ENCODE assay signal across 22 cellular contexts in the genomic region with DNA sequence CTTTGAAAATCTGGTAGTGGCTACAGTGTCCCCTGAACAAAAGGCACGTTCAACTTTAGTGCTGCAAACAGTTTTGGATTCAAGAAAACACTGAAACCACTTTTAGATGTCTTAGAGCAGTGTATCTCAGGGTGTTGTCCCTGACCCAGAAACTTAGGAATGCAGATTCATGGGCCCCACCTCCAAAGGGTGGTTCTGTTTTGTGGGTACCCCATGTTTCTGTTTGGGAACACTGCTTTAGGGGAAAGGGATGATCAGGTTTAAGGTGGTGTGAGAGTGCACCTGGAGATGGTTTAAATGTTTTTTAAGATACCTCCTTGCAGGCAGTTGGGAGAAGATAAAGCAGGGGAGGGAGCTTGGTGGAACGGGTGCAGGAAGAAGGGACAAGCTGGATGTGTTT. TPM values are rescaled to one million over a fixed set of nuclear protein-coding genes. Genes with fewer than 3 reads are reported as not detected.
DNase-seq lines count a peak whose midpoint lies in the region; ATAC-seq, FAIRE-seq and TF ChIP-seq lines count a peak whose summit lies in the region.
"Had no signal": no experiment of that assay in that cellular context is flagged by ENCODE, and none has a peak within 500 bp of the region (broad histone marks: within the 10 kb centered on the region; RNA-seq: fewer than 3 reads in every experiment).

No MANE protein-coding gene starts in this region.

- peaks cover 29% of the 10 kb centered on the region for H3K4me1 ChIP-seq in CD4-positive, alpha-beta memory T cell (ENCODE audit: insufficient read depth, low read length)
- peaks cover 34 to 36% of the 10 kb centered on the region in 2 experiments for H3K4me1 ChIP-seq in neutrophil (ENCODE audit: control insufficient read depth in 1 of 2, insufficient read depth in 1 of 2, low read depth in 1 of 2, low read length in 1 of 2)
- H3K4me1 ChIP-seq: HAP-1, SJSA1 had no signal

- H3K36me3 Mint-ChIP-seq in activated CD4-positive, alpha-beta T cell treated with anti-CD3 and anti-CD28 coated beads, Interleukin-2, amount 10 ng/mL, durations not matched to agents 7 days and 5 days (ENCODE audit: low read depth), result peaks cover 67% of the 10 kb centered on the region
- H3K36me3 Mint-ChIP-seq in CD4-positive, alpha-beta memory T cell, result peaks cover 61 to 85% of the 10 kb centered on the region in 2 donors
- peaks cover 33% of the 10 kb centered on the region for H3K36me3 Mint-ChIP-seq in activated naive CD8-positive, alpha-beta T cell treated with anti-CD3 and anti-CD28 coated beads for 36 hours

- no peaks in the 10 kb centered on the region for H3K9me3 ChIP-seq in CD4-positive, alpha-beta memory T cell (ENCODE audit: control insufficient read depth in 1 of 2, low read length in 2 of 2)
- H3K9me3 ChIP-seq in neutrophil, result no peaks in the 10 kb centered on the region
- H3K9me3 ChIP-seq: BE2C, HAP-1, Peyer's patch, SJSA1 had no signal

- no peaks in the 10 kb centered on the region for H3K27me3 ChIP-seq in CD4-positive, alpha-beta memory T cell (ENCODE audit: insufficient read depth, low read length)
- H3K27me3 ChIP-seq in neutrophil, result no peaks in the 10 kb centered on the region
- H3K27me3 ChIP-seq: BE2C, Peyer's patch, SJSA1 had no signal

- no peak for FAIRE-seq in D721Med (lab: Jason Lieb, UNC)

- ATAC-seq in HG03039 (IDR thresholded peaks at IDR 0.05; ENCODE audit: unreplicated experiment), result no peak

- CTCF ChIA-PET in activated CD4-positive, alpha-beta T cell treated with anti-CD3 and anti-CD28 coated beads, Interleukin-2, amount 10 ng/mL, durations not matched to agents 7 days and 5 days (lab: Charles Lee), result no interaction called here
- CTCF ChIA-PET in CD4-positive, alpha-beta memory T cell (lab: Charles Lee; ENCODE audit: partially characterized antibody), result interaction anchor here (1.2 to 5.9 kb wide), 5 partner anchors 13 to 673 kb away, joined by 3 to 52 read pairs (median 4); no protein-coding TSS in a partner anchor

- H3K27ac Mint-ChIP-seq in activated CD4-positive, alpha-beta T cell treated with anti-CD3 and anti-CD28 coated beads, Interleukin-2, amount 10 ng/mL, durations not matched to agents 7 days and 5 days, result peak overlapping the region; percentile 33
- peak overlapping the region in 4 of 7 donors; percentile 35 to 81 (median 46) for H3K27ac Mint-ChIP-seq in CD4-positive, alpha-beta memory T cell
- H3K27ac Mint-ChIP-seq in activated naive CD8-positive, alpha-beta T cell treated with anti-CD3 and anti-CD28 coated beads for 36 hours, result peak overlapping the region; percentile 44
- H3K27ac Mint-ChIP-seq: CD4-positive, CD25-positive, alpha-beta regulatory T cell had no signal

- DNase-seq in activated CD4-positive, alpha-beta T cell treated with anti-CD3 and anti-CD28 coated beads, Interleukin-2, amount 10 ng/mL, durations not matched to agents 7 days and 5 days, result no peak
- no peak for DNase-seq in activated CD4-positive, alpha-beta T cell treated with anti-CD3 and anti-CD28 coated beads for 48 hours
- DNase-seq in CD4-positive, alpha-beta memory T cell, result no peak
- no peak for DNase-seq in activated naive CD8-positive, alpha-beta T cell treated with anti-CD3 and anti-CD28 coated beads for 36 hours
- DNase-seq in D721Med (ENCODE audit: insufficient read length, low spot score), result no peak
- no peak for DNase-seq in NCI-H1048 (lab: John Stamatoyannopoulos, UW)
- DNase-seq: 8988T; BE2C; CD4-positive, CD25-positive, alpha-beta regulatory T cell; DMS79; MV-4-11; NCI-H1417; NCI-H187; NCI-H2107; NCI-H510A; NCI-H748 treated with DMSO at 0.1 percent for 48 hours; NK-92 treated with Interleukin-12 subunit alpha and Interleukin-12 subunit beta, amount 100 ng/mL, for 24 hours; Peyer's patch had no signal

- H3K36me3 ChIP-seq in CD4-positive, alpha-beta memory T cell (ENCODE audit: insufficient read depth, low read length), result peaks cover 22% of the 10 kb centered on the region
- H3K36me3 ChIP-seq in neutrophil, result peaks cover 27% of the 10 kb centered on the region

- H3K27ac ChIP-seq in CD4-positive, alpha-beta memory T cell (ENCODE audit: low read depth, low read length), result no peak overlapping the region
- H3K27ac ChIP-seq in neutrophil, result peak overlapping the region; percentile 88
- H3K27ac ChIP-seq: Peyer's patch, SJSA1 had no signal

- no peak overlapping the region for H3K4me3 Mint-ChIP-seq in activated CD4-positive, alpha-beta T cell treated with anti-CD3 and anti-CD28 coated beads, Interleukin-2, amount 10 ng/mL, durations not matched to agents 7 days and 5 days
- H3K4me3 Mint-ChIP-seq in CD4-positive, alpha-beta memory T cell, result no peak overlapping the region
- no peak overlapping the region for H3K4me3 Mint-ChIP-seq in activated naive CD8-positive, alpha-beta T cell treated with anti-CD3 and anti-CD28 coated beads for 36 hours

- intact Hi-C loops in CD4-positive, alpha-beta memory T cell (cut with micrococcal nuclease), result no loop called here

- POLR2A ChIA-PET in activated CD4-positive, alpha-beta T cell treated with anti-CD3 and anti-CD28 coated beads, Interleukin-2, amount 10 ng/mL, durations not matched to agents 7 days and 5 days (lab: Charles Lee), result no interaction called here
- POLR2A ChIA-PET in CD4-positive, alpha-beta memory T cell (lab: Charles Lee; ENCODE audit: partially characterized antibody), result interaction anchor here (1.2 kb wide), 1 partner anchor 85 kb away, joined by 3 read pairs; no protein-coding TSS in a partner anchor

- TF ChIP-seq CTCF in neutrophil (IDR thresholded peaks at IDR 0.05), result no peak
- TF ChIP-seq CTCF in D721Med (IDR thresholded peaks at IDR 0.05; ENCODE audit: insufficient read depth, missing control alignments), result no peak

- no peak overlapping the region for H3K4me3 ChIP-seq in CD4-positive, alpha-beta memory T cell (ENCODE audit: low read length in 2 of 2)
- H3K4me3 ChIP-seq in neutrophil (ENCODE audit: low read depth in 1 of 2, low read length in 1 of 2), result no peak overlapping the region
- H3K4me3 ChIP-seq: HAP-1, Peyer's patch, SJSA1 had no signal

- no peaks in the 10 kb centered on the region for H3K9me3 Mint-ChIP-seq in activated CD4-positive, alpha-beta T cell treated with anti-CD3 and anti-CD28 coated beads, Interleukin-2, amount 10 ng/mL, durations not matched to agents 7 days and 5 days
- peaks cover 0 to 2% (median 0%) of the 10 kb centered on the region in 8 donors for H3K9me3 Mint-ChIP-seq in CD4-positive, alpha-beta memory T cell
- H3K9me3 Mint-ChIP-seq in activated naive CD8-positive, alpha-beta T cell treated with anti-CD3 and anti-CD28 coated beads for 36 hours, result no peaks in the 10 kb centered on the region

- H3K4me1 Mint-ChIP-seq in activated CD4-positive, alpha-beta T cell treated with anti-CD3 and anti-CD28 coated beads, Interleukin-2, amount 10 ng/mL, durations not matched to agents 7 days and 5 days, result peaks cover 34% of the 10 kb centered on the region
- peaks cover 28 to 42% (median 36%) of the 10 kb centered on the region in 4 donors for H3K4me1 Mint-ChIP-seq in CD4-positive, alpha-beta memory T cell
- H3K4me1 Mint-ChIP-seq in activated naive CD8-positive, alpha-beta T cell treated with anti-CD3 and anti-CD28 coated beads for 36 hours, result peaks cover 37% of the 10 kb centered on the region

- no peaks in the 10 kb centered on the region for H3K27me3 Mint-ChIP-seq in activated CD4-positive, alpha-beta T cell treated with anti-CD3 and anti-CD28 coated beads, Interleukin-2, amount 10 ng/mL, durations not matched to agents 7 days and 5 days
- no peaks in the 10 kb centered on the region for H3K27me3 Mint-ChIP-seq in CD4-positive, alpha-beta memory T cell
- no peaks in the 10 kb centered on the region for H3K27me3 Mint-ChIP-seq in activated naive CD8-positive, alpha-beta T cell treated with anti-CD3 and anti-CD28 coated beads for 36 hours
- H3K27me3 Mint-ChIP-seq: CD4-positive, CD25-positive, alpha-beta regulatory T cell had no signal

RNA-seq across cellular contexts. Expression of a gene that starts 55.6 kb away (rescaled TPM):
- total RNA-seq in activated CD4-positive, alpha-beta T cell treated with anti-CD3 and anti-CD28 coated beads, Interleukin-2, amount 10 ng/mL, durations not matched to agents 7 days and 5 days, result 10 to 100 TPM; 33.2 to 39.4 TPM
- 10 to 100 TPM; 65.6 to 67.3 TPM for total RNA-seq in CD4-positive, alpha-beta memory T cell
- polyA plus RNA-seq in CD4-positive, alpha-beta memory T cell, result 10 to 100 TPM; 44.9 to 54.2 TPM
- total RNA-seq in activated naive CD8-positive, alpha-beta T cell treated with anti-CD3 and anti-CD28 coated beads for 36 hours, result 10 to 100 TPM; 29.7 to 31.5 TPM
